ENCODE assay signal across 17 cellular contexts in genomic region chr5:9712506-9713285, GRCh38.
DNase-seq lines count a peak whose midpoint lies in the region; ATAC-seq and TF ChIP-seq lines count a peak whose summit lies in the region.
"Had no signal": no experiment of that assay in that cellular context is flagged by ENCODE, and none has a peak within 500 bp of the region (broad histone marks: within the 10 kb centered on the region; RNA-seq: fewer than 3 reads in every experiment).

No MANE protein-coding gene starts in this region.

- peak overlapping the region; percentile 56 for H3K27ac ChIP-seq in RWPE2 (ENCODE audit: poor library complexity, severe bottlenecking)
- H3K27ac ChIP-seq: colonic mucosa, upper lobe of right lung had no signal

- peaks cover 8% of the 10 kb centered on the region for H3K9me3 Mint-ChIP-seq in type B pancreatic cell

- H3K4me1 ChIP-seq in RWPE2 (ENCODE audit: insufficient read depth, poor library complexity, severe bottlenecking): peaks cover 23% of the 10 kb centered on the region
- H3K4me1 ChIP-seq: colonic mucosa, upper lobe of right lung had no signal

- peak overlapping the region; percentile 73 for H3K27ac Mint-ChIP-seq in type B pancreatic cell

- peak; percentile 88 for ATAC-seq in RWPE2 (ENCODE audit: low read depth)
- no peak for ATAC-seq in stimulated activated naive CD8-positive, alpha-beta T cell treated with anti-CD3 and anti-CD28 coated beads, Interleukin-15, Interleukin-2, amounts not matched to agents 100 U/mL and 50 U/mL, for 24 hours
- ATAC-seq: HCT116, left lobe of liver, upper lobe of right lung had no signal

- no peaks in the 10 kb centered on the region for H3K9me3 ChIP-seq in RWPE2 (ENCODE audit: severe bottlenecking)
- H3K9me3 ChIP-seq: colonic mucosa, upper lobe of right lung had no signal

- TF ChIP-seq CTCF in RWPE2 (IDR thresholded peaks at IDR 0.05; ENCODE audit: poor library complexity, severe bottlenecking) (no peak), fibroblast of mammary gland (conservative IDR thresholded peaks at IDR 0.05; ENCODE audit: control insufficient read depth, insufficient read depth, low read depth, low read length) (no peak), type B pancreatic cell (conservative IDR thresholded peaks at IDR 0.05) (no peak)

- H3K36me3 ChIP-seq in RWPE2 (ENCODE audit: low read depth): no peaks in the 10 kb centered on the region
- H3K36me3 ChIP-seq: colonic mucosa, upper lobe of right lung had no signal

- H3K4me1 Mint-ChIP-seq in type B pancreatic cell (ENCODE audit: unreplicated experiment): peaks cover 42% of the 10 kb centered on the region

- DNase-seq in NCI-H748 (lab: John Stamatoyannopoulos, UW; ENCODE audit: unreplicated experiment) (peak; percentile 44), NCI-H748 treated with DMSO at 0.1 percent for 48 hours (lab: John Stamatoyannopoulos, UW) (no peak), RWPE2 (ENCODE audit: low spot score) (no peak), fibroblast of mammary gland (ENCODE audit: low read depth) (peak; percentile 6), type B pancreatic cell (ENCODE audit: extremely low spot score, unreplicated experiment) (no peak), HuH-7 (ENCODE audit: low spot score) (no peak)
- DNase-seq in activated CD8-positive, alpha-beta memory T cell treated with anti-CD3 and anti-CD28 coated beads for 24 hours: no peak
- DNase-seq in stimulated activated naive CD8-positive, alpha-beta T cell treated with anti-CD3 and anti-CD28 coated beads, Interleukin-15, Interleukin-2, amounts not matched to agents 100 U/mL and 50 U/mL, for 24 hours: no peak
- DNase-seq: activated CD4-positive, alpha-beta T cell treated with anti-CD3 and anti-CD28 coated beads, Interleukin-2, amount 50 U/mL, for 4 hours; activated naive CD4-positive, alpha-beta T cell treated with Interleukin-2 at 50 U/mL for 16 hours; colonic mucosa; DMS79 treated with DMSO at 0.1 percent for 48 hours; KG1; T-helper 2 cell; upper lobe of right lung had no signal

- H3K27me3 ChIP-seq in RWPE2 (ENCODE audit: insufficient read depth, poor library complexity, severe bottlenecking): no peaks in the 10 kb centered on the region
- H3K27me3 ChIP-seq: colonic mucosa, upper lobe of right lung had no signal

- H3K4me3 ChIP-seq in RWPE2 (ENCODE audit: severe bottlenecking): no peak overlapping the region
- H3K4me3 ChIP-seq in fibroblast of mammary gland (ENCODE audit: control insufficient read depth, low read depth, low read length): no peak overlapping the region
- H3K4me3 ChIP-seq: colonic mucosa, upper lobe of right lung had no signal

- no peaks in the 10 kb centered on the region for H3K36me3 Mint-ChIP-seq in type B pancreatic cell

- H3K27me3 Mint-ChIP-seq in type B pancreatic cell: peaks cover 8% of the 10 kb centered on the region

- H3K4me3 Mint-ChIP-seq in type B pancreatic cell: peak overlapping the region; percentile 72

Comparison
In these comparisons a context has a peak if more than half of its experiments do, and no peak if none do; other contexts are left out.
1. DNase-seq: peak in NCI-H748 (single experiment) and fibroblast of mammary gland (single experiment); none in NCI-H748 treated with DMSO at 0.1 percent for 48 hours (single experiment), RWPE2 (single experiment), type B pancreatic cell (single experiment), activated CD8-positive, alpha-beta memory T cell treated with anti-CD3 and anti-CD28 coated beads for 24 hours (single experiment), stimulated activated naive CD8-positive, alpha-beta T cell treated with anti-CD3 and anti-CD28 coated beads, Interleukin-15, Interleukin-2, amounts not matched to agents 100 U/mL and 50 U/mL, for 24 hours (single experiment) and HuH-7 (single experiment).